Comparison of ENCODE assay signal across 1 cellular context in genomic region chr7:74174606-74175082, GRCh38.
TF ChIP-seq lines count a peak whose summit lies in the region.

No MANE protein-coding gene starts in this region.

TF ChIP-seq in GM23338, 12 proteins besides CTCF, POLR2A, EP300 and RAD21 (continued from another document):
- TF ChIP-seq REST (IDR thresholded peaks at IDR 0.05; ENCODE audit: unreplicated experiment) (no peak), ETS1 (IDR thresholded peaks at IDR 0.05) (no peak), ZNF114 (CRISPR knock-in tag; IDR thresholded peaks at IDR 0.05) (no peak), POLR2AphosphoS5 (IDR thresholded peaks at IDR 0.05; ENCODE audit: low read depth) (no peak), CREB1 (CRISPR knock-in tag; IDR thresholded peaks at IDR 0.05; ENCODE audit: low read depth) (no peak), ZNF462 (CRISPR knock-in tag; IDR thresholded peaks at IDR 0.05) (no peak)
